Comparison of ENCODE assay signal across 11 cellular contexts in genomic region chr1:16607853-16608815, GRCh38. TPM values are rescaled to one million over a fixed set of nuclear protein-coding genes. Genes with fewer than 3 reads are reported as not detected.
DNase-seq lines count a peak whose midpoint lies in the region; ATAC-seq, FAIRE-seq and TF ChIP-seq lines count a peak whose summit lies in the region.
"Not testable (repeated sequence)": the region's sequence is repeated elsewhere in the genome, so short reads cannot be mapped to it uniquely, and the experiment has no call there.
"Had no signal": no experiment of that assay in that cellular context is flagged by ENCODE, and none has a peak within 500 bp of the region (broad histone marks: within the 10 kb centered on the region; RNA-seq: fewer than 3 reads in every experiment).

No MANE protein-coding gene starts in this region.

- intact Hi-C loops in adrenal gland (cut with DNase I); posterior vena cava (cut with DNase I); upper lobe of right lung (cut with DNase I): not testable (repeated sequence)

- TF ChIP-seq CTCF in WTC11 (IDR thresholded peaks at IDR 0.05); adrenal gland (IDR thresholded peaks at IDR 0.05); H1 (IDR thresholded peaks at IDR 0.05; ENCODE audit: control extremely low read depth in 1 of 3, insufficient read depth in 1 of 3, low read depth in 1 of 3, low read length in 3 of 3); liver (IDR thresholded peaks at IDR 0.05; ENCODE audit: low read depth, low read length, missing input control); upper lobe of right lung (IDR thresholded peaks at IDR 0.05): not testable (repeated sequence)

- not testable (repeated sequence) for H3K4me3 ChIP-seq in adrenal gland; H1 (ENCODE audit: extremely low read depth in 1 of 4, insufficient read depth in 2 of 4, low read depth in 3 of 4, low read length in 4 of 4); liver (ENCODE audit: low read depth in 1 of 3, low read length in 3 of 3); upper lobe of right lung

- peak overlapping the region; percentile 4; the same call in 1 of the 2 replicates for H2BK5ac ChIP-seq in H1 (ENCODE audit: low read depth, low read length)

- H2BK120ac ChIP-seq in H1 (replicated peaks; ENCODE audit: low read depth, low read length), result not testable (repeated sequence)

- not testable (repeated sequence) for TF ChIP-seq EP300 in H1 (IDR thresholded peaks at IDR 0.05; ENCODE audit: borderline replicate concordance in 1 of 2, low read depth in 2 of 2, low read length in 2 of 2)

- not testable (repeated sequence) for H3K4me1 Mint-ChIP-seq in WTC11

- H3K14ac ChIP-seq in H1 (ENCODE audit: insufficient read length), result not testable (repeated sequence)

- H4K20me1 ChIP-seq in H1 (replicated peaks in 1 of 2; ENCODE audit: control insufficient read depth in 1 of 2, insufficient read depth in 2 of 2, low read length in 2 of 2), result not testable (repeated sequence)

- ATAC-seq in WTC11, upper lobe of right lung: not testable (repeated sequence)

- H3K18ac ChIP-seq in H1 (ENCODE audit: extremely low read depth, low read length), result not testable (repeated sequence)

- not testable (repeated sequence) for H2BK20ac ChIP-seq in H1 (ENCODE audit: low read length)

- not testable (repeated sequence) for FAIRE-seq in H1 (lab: Jason Lieb, UNC)

- not testable (repeated sequence) for H2BK15ac ChIP-seq in H1 (ENCODE audit: low read length)

- not testable (repeated sequence) for H3K36me3 Mint-ChIP-seq in WTC11

- H4K5ac ChIP-seq in H1 (ENCODE audit: insufficient read length, low read depth, low read length), result not testable (repeated sequence)

- POLR2A ChIA-PET in WTC11 (lab: Charles Lee), result not testable (repeated sequence)
- POLR2A ChIA-PET in H1 (lab: Charles Lee; ENCODE audit: partially characterized antibody), result interaction anchor here (0.9 to 2.8 kb wide), 5 partner anchors 10 to 269 kb away, joined by 3 to 12 read pairs (median 3); no protein-coding TSS in a partner anchor

- WGBS in adrenal gland, 4 donors, result 55 to 70% (median 62%) methylated on average over 10 of the region's 10 CpGs
- 87% methylated on average over 10 of the region's 10 CpGs; no CpG with 5 or more reads in 1 of the 2 experiments for WGBS in H1 (ENCODE audit: extremely low coverage in 1 of 2, insufficient coverage in 1 of 2, insufficient read length in 1 of 2, insufficient replicate concordance in 2 of 2, low coverage in 1 of 2, low lambda C conversion rate in 2 of 2, missing lambda C conversion rate in 1 of 2), 2 experiments
- WGBS in liver, result 73% methylated on average over 10 of the region's 10 CpGs

- not testable (repeated sequence) for H3K79me1 ChIP-seq in H1 (ENCODE audit: low read depth, low read length)

- not testable (repeated sequence) for H3K9me3 Mint-ChIP-seq in WTC11

- H3K4me3 Mint-ChIP-seq in WTC11, result not testable (repeated sequence)

- H3K27me3 Mint-ChIP-seq in WTC11 (ENCODE audit: low read depth), result not testable (repeated sequence)

- H3K27ac Mint-ChIP-seq in WTC11, result not testable (repeated sequence)

- H3K4me1 ChIP-seq in adrenal gland (replicated peaks in 1 of 2) (peaks cover 27 to 39% of the 10 kb centered on the region in 2 donors), liver (ENCODE audit: control insufficient read depth in 4 of 4, insufficient read depth in 4 of 4, low read length in 3 of 4) (peaks cover 10 to 43% (median 30%) of the 10 kb centered on the region in 4 donors), upper lobe of right lung (peaks cover 11% of the 10 kb centered on the region)
- H3K4me1 ChIP-seq in H1 (replicated peaks in 1 of 4; ENCODE audit: control insufficient read depth in 3 of 4, insufficient read depth in 4 of 4, low read length in 3 of 4), result not testable (repeated sequence)

- peak overlapping the region; percentile 36; the same call in 1 of the 2 replicates for H4K8ac ChIP-seq in H1 (ENCODE audit: extremely low read depth, insufficient read depth, low read length)

- CTCF ChIA-PET in WTC11 (lab: Charles Lee), result interaction anchor here (0.9 to 5.9 kb wide), 4 partner anchors 12 to 91 kb away, joined by 3 to 56 read pairs (median 6); no protein-coding TSS in a partner anchor
- CTCF ChIA-PET in H1 (lab: Charles Lee; ENCODE audit: partially characterized antibody), result interaction anchor here (0.8 to 20.3 kb wide), 14 partner anchors 8 to 378 kb away, joined by 3 to 611 read pairs (median 6); no protein-coding TSS in a partner anchor

- H3K9ac ChIP-seq in H1 (replicated peaks in 1 of 4; ENCODE audit: extremely low read depth in 1 of 4, low read depth in 3 of 4, low read length in 3 of 4); liver (ENCODE audit: low read depth in 1 of 2, low read length in 2 of 2): not testable (repeated sequence)

- not testable (repeated sequence) for H3K79me2 ChIP-seq in H1 (ENCODE audit: control insufficient read depth in 1 of 2, insufficient read depth in 2 of 2, low read length in 2 of 2)

- H2BK12ac ChIP-seq in H1 (ENCODE audit: low read depth, low read length), result not testable (repeated sequence)

- not testable (repeated sequence) for H3K23ac ChIP-seq in H1 (ENCODE audit: insufficient read length)

- H3K4me2 ChIP-seq in H1 (ENCODE audit: insufficient read depth in 1 of 2, low read depth in 2 of 2, low read length in 2 of 2), result not testable (repeated sequence)

- not testable (repeated sequence) for H2AK5ac ChIP-seq in H1 (ENCODE audit: low read depth, low read length)

- H3K27ac ChIP-seq in adrenal gland, result peak overlapping the region in 4 of 5 donors; percentile 41 to 69 (median 56)
- H3K27ac ChIP-seq in H1 (ENCODE audit: low read depth, low read length); upper lobe of right lung: not testable (repeated sequence)
- peak overlapping the region; percentile 47 to 65 for H3K27ac ChIP-seq in liver (ENCODE audit: low read depth in 1 of 2, low read length in 2 of 2)

- TF ChIP-seq RAD21 in H1 (IDR thresholded peaks at IDR 0.05 in 1 of 2, conservative IDR thresholded peaks at IDR 0.05 in 1 of 2; ENCODE audit: low read depth in 2 of 2, low read length in 2 of 2), result not testable (repeated sequence)
- TF ChIP-seq RAD21 in liver (IDR thresholded peaks at IDR 0.05), result peak; percentile 57 to 72

- not testable (repeated sequence) for H3K56ac ChIP-seq in H1 (replicated peaks; ENCODE audit: insufficient read length, low read depth, low read length)

- H3K27me3 ChIP-seq in adrenal gland; liver (ENCODE audit: control insufficient read depth in 4 of 4, insufficient read depth in 4 of 4, low read length in 3 of 4); upper lobe of right lung: not testable (repeated sequence)
- peaks cover 3 to 19% (median 12%) of the 10 kb centered on the region in 4 experiments for H3K27me3 ChIP-seq in H1 (replicated peaks in 1 of 4; ENCODE audit: control insufficient read depth in 3 of 4, extremely low read depth in 1 of 4, insufficient read depth in 3 of 4, low read length in 3 of 4)

- not testable (repeated sequence) for TF ChIP-seq POLR2A in adrenal gland (IDR thresholded peaks at IDR 0.05); H1 (IDR thresholded peaks at IDR 0.05; ENCODE audit: control extremely low read depth in 1 of 2, low read depth in 2 of 2, low read length in 2 of 2)

- H3K36me3 ChIP-seq in adrenal gland (replicated peaks in 1 of 2), result peaks cover 0 to 33% of the 10 kb centered on the region in 2 donors
- H3K36me3 ChIP-seq in H1 (ENCODE audit: control insufficient read depth in 2 of 4, insufficient read depth in 4 of 4, low read length in 3 of 4); liver (ENCODE audit: control insufficient read depth in 4 of 4, insufficient read depth in 3 of 4, low read depth in 1 of 4, low read length in 3 of 4): not testable (repeated sequence)
- H3K36me3 ChIP-seq in upper lobe of right lung, result peaks cover 26% of the 10 kb centered on the region

- DNase-seq in COLO668 (lab: John Stamatoyannopoulos, UW; ENCODE audit: unreplicated experiment) (peak; percentile 54), NCI-H2196 (lab: John Stamatoyannopoulos, UW; ENCODE audit: unreplicated experiment) (peak; percentile 76), adrenal gland (peak; percentile 86 to 95 (median 92)), posterior vena cava (ENCODE audit: low spot score) (peak; percentile 85), upper lobe of right lung (peak; percentile 69)
- DNase-seq in WTC11 (ENCODE audit: low spot score); H1 (ENCODE audit: low read depth in 1 of 2, low spot score in 2 of 2): not testable (repeated sequence)

- H3K23me2 ChIP-seq in H1 (ENCODE audit: low read depth, low read length), result not testable (repeated sequence)

- not testable (repeated sequence) for H2AFZ ChIP-seq in H1 (ENCODE audit: low read length)

- not testable (repeated sequence) for H4K91ac ChIP-seq in H1 (replicated peaks; ENCODE audit: insufficient read length, low read length)

- not testable (repeated sequence) for H3K4ac ChIP-seq in H1 (replicated peaks; ENCODE audit: insufficient read length, low read depth, low read length)

- H3K9me3 ChIP-seq in adrenal gland (replicated peaks in 1 of 3); H1 (ENCODE audit: insufficient read depth in 2 of 2, low read depth in 1 of 2, low read length in 1 of 2); liver (ENCODE audit: control insufficient read depth in 4 of 4, low read length in 3 of 4); upper lobe of right lung: not testable (repeated sequence)

RNA-seq across cellular contexts. Expression of gene NBPF1, which starts 5.2 kb away (rescaled TPM):
- total RNA-seq in WTC11 (2021) (17.5 to 18.3 TPM (median 17.9 TPM) in 3 replicates), adrenal gland (100 to 1,000 TPM in 4 of 8 donors, 10 to 100 TPM in 4; 46.4 to 205 (median 111) TPM), liver (10 to 100 TPM in 1 of 2 donors, 1 to 10 TPM in 1; 9.7 to 16.4 TPM), posterior vena cava (10 to 100 TPM; 28.9 to 63.0 TPM), upper lobe of right lung (31.2 TPM)
- polyA plus RNA-seq in adrenal gland (100 to 1,000 TPM in 1 of 3 donors, 10 to 100 TPM in 1, 1 to 10 TPM in 1; 7.9 to 185 (median 25.8) TPM), H1 (2011; rRNA removed) (8.5 and 9.6 TPM in 2 replicates), liver (10 to 100 TPM in 1 of 2 donors, 1 to 10 TPM in 1; 8.0 to 11.9 TPM)
- 19.3 and 19.4 TPM in 2 replicates for total RNA-seq in H1 (2021; fragmentation: NEBNext Ultra II Directional; extraction: Animal tissue kit (Norgen Biotek cat#: 25700))
- polyA plus RNA-seq in H1 (2011; cell fraction: cytosol; rRNA removed), result 11.5 TPM
- polyA plus RNA-seq in H1 (2011; cell fraction: nucleus; rRNA removed), result 22.9 TPM
- 7.7 to 13.2 TPM (median 11.1 TPM) in 4 replicates for polyA plus RNA-seq in H1 (2012, experiment 1 of 2)
- polyA plus RNA-seq in H1 (2012, experiment 2 of 2), result 3.1 TPM
- polyA plus RNA-seq in H1 (2013, experiment 1 of 2), result 10.8 TPM
- 9.8 TPM for polyA plus RNA-seq in H1 (2013, experiment 2 of 2)
- 22.4 and 27.2 TPM in 2 replicates for polyA minus RNA-seq in H1 (2011; rRNA and poly(A)+ RNA removed)
- polyA minus RNA-seq in H1 (2011; cell fraction: cytosol; rRNA and poly(A)+ RNA removed), result 8.9 TPM
- polyA minus RNA-seq in H1 (2011; cell fraction: nucleus; rRNA and poly(A)+ RNA removed), result 48.6 TPM

RNA-seq across cellular contexts. Expression of gene RNU1-3, which starts 58.6 kb away (rescaled TPM):
- total RNA-seq in WTC11 (2021) (1,028 to 1,267 TPM (median 1,197 TPM) in 3 replicates), adrenal gland (1,000 to 10,000 TPM in 3 of 8 donors, 100 to 1,000 TPM in 1, under 1 TPM in 3, not detected in 1; under 0.01 to 2,119 (median 890) TPM), liver (under 1 TPM; under 0.01 TPM), posterior vena cava (over 10,000 TPM; 12,584 to 18,986 TPM), upper lobe of right lung (6,622 TPM)
- polyA plus RNA-seq in adrenal gland (not detected), H1 (2011; rRNA removed) (under 0.01 and 145 TPM in 2 replicates), liver (10 to 100 TPM in 1 of 2 donors, not detected in 1; 16.7 TPM)
- total RNA-seq in H1 (2021; fragmentation: NEBNext Ultra II Directional; extraction: Animal tissue kit (Norgen Biotek cat#: 25700)), result 1,303 and 1,497 TPM in 2 replicates
- under 0.01 TPM for polyA plus RNA-seq in H1 (2011; cell fraction: cytosol; rRNA removed)
- under 0.01 TPM for polyA plus RNA-seq in H1 (2011; cell fraction: nucleus; rRNA removed)
- polyA plus RNA-seq in H1 (2012, experiment 1 of 2), result 20.3 to 94.3 TPM in 2 of 4 replicates, not detected in the others
- not detected for polyA plus RNA-seq in H1 (2012, experiment 2 of 2)
- not detected for polyA plus RNA-seq in H1 (2013, experiment 1 of 2)
- not detected for polyA plus RNA-seq in H1 (2013, experiment 2 of 2)
- 10,411 and 22,262 TPM in 2 replicates for polyA minus RNA-seq in H1 (2011; rRNA and poly(A)+ RNA removed)
- polyA minus RNA-seq in H1 (2011; cell fraction: cytosol; rRNA and poly(A)+ RNA removed), result 63,669 TPM
- polyA minus RNA-seq in H1 (2011; cell fraction: nucleus; rRNA and poly(A)+ RNA removed), result 43,973 TPM
- polyA plus RNA-seq: AG04450, heart right ventricle, ovary had no signal
